ENCODE assay signal across 1 cellular context in genomic region chr19:11375143-11375948, GRCh38.
TF ChIP-seq lines count a peak whose summit lies in the region.

No MANE protein-coding gene starts in this region.

TF ChIP-seq in HepG2, 621 proteins besides CTCF, POLR2A, EP300 and RAD21 (continued from another document and continues in another):
- no peak for TF ChIP-seq ZNF281 (CRISPR knock-in tag; IDR thresholded peaks at IDR 0.05; ENCODE audit: borderline replicate concordance)
- peak; percentile 70; the same call in 1 of the 2 replicates for TF ChIP-seq ZNF768 (CRISPR knock-in tag; IDR thresholded peaks at IDR 0.05)
- TF ChIP-seq ZBTB38 (CRISPR knock-in tag; IDR thresholded peaks at IDR 0.05) = 0 out of 2 replicates have a peak, but pooled peaks have one; percentile 48
- TF ChIP-seq TRAFD1 (CRISPR knock-in tag; IDR thresholded peaks at IDR 0.05; ENCODE audit: borderline replicate concordance) = peak; percentile 29; the same call in 1 of the 2 replicates
- 0 out of 2 replicates have a peak, but pooled peaks have one; percentile 51 for TF ChIP-seq CCDC6 (CRISPR knock-in tag; IDR thresholded peaks at IDR 0.05)
- no peak for TF ChIP-seq ZNF747 (CRISPR knock-in tag; IDR thresholded peaks at IDR 0.05; ENCODE audit: borderline replicate concordance)
- TF ChIP-seq KLF13 (CRISPR knock-in tag; IDR thresholded peaks at IDR 0.05) = no peak
- peak; percentile 23; the same call in 1 of the 2 replicates for TF ChIP-seq ZNF891 (CRISPR knock-in tag; IDR thresholded peaks at IDR 0.05)
- peak; percentile 36 for TF ChIP-seq HDAC2 (CRISPR knock-in tag; IDR thresholded peaks at IDR 0.05)
- TF ChIP-seq HMGXB4 (CRISPR knock-in tag; IDR thresholded peaks at IDR 0.05; ENCODE audit: borderline replicate concordance in 1 of 2, low read depth in 1 of 2) = peak; percentile 42 to 48; a peak in 2 of 4 replicates
- TF ChIP-seq FOXJ3 (CRISPR knock-in tag; IDR thresholded peaks at IDR 0.05; ENCODE audit: borderline replicate concordance) = no peak
- TF ChIP-seq TFE3 (CRISPR knock-in tag; IDR thresholded peaks at IDR 0.05) = no peak
- peak; percentile 80; the same call in 1 of the 2 replicates for TF ChIP-seq ZSCAN31 (CRISPR knock-in tag; IDR thresholded peaks at IDR 0.05; ENCODE audit: low read depth)
- TF ChIP-seq LCORL (IDR thresholded peaks at IDR 0.05) = no peak
- peak; percentile 49; the same call in 1 of the 2 replicates for TF ChIP-seq LCORL (CRISPR knock-in tag; IDR thresholded peaks at IDR 0.05)
- TF ChIP-seq PAX8 (CRISPR knock-in tag; IDR thresholded peaks at IDR 0.05; ENCODE audit: borderline replicate concordance) = 0 out of 2 replicates have a peak, but pooled peaks have one; percentile 75
- TF ChIP-seq ARNTL (CRISPR knock-in tag; IDR thresholded peaks at IDR 0.05) = 0 out of 2 replicates have a peak, but pooled peaks have one; percentile 26
- TF ChIP-seq PHF21A (CRISPR knock-in tag; IDR thresholded peaks at IDR 0.05) = peak; percentile 17; the same call in 1 of the 2 replicates
- TF ChIP-seq PHF8 (CRISPR knock-in tag; IDR thresholded peaks at IDR 0.05) = peak; percentile 64
- TF ChIP-seq ZNF570 (CRISPR knock-in tag; IDR thresholded peaks at IDR 0.05; ENCODE audit: borderline replicate concordance) = 0 out of 2 replicates have a peak, but pooled peaks have one; percentile 61
- no peak for TF ChIP-seq STAT5B (CRISPR knock-in tag; IDR thresholded peaks at IDR 0.05)
- TF ChIP-seq PRMT3 (CRISPR knock-in tag; IDR thresholded peaks at IDR 0.05; ENCODE audit: borderline replicate concordance, low read depth) = peak; percentile 43; the same call in 1 of the 2 replicates
- peak; percentile 73 for TF ChIP-seq ZFX (CRISPR knock-in tag; IDR thresholded peaks at IDR 0.05; ENCODE audit: low read depth)
- peak; percentile 31; the same call in 1 of the 2 replicates for TF ChIP-seq ZNF350 (CRISPR knock-in tag; IDR thresholded peaks at IDR 0.05; ENCODE audit: borderline replicate concordance, low read depth)
- TF ChIP-seq ZNF782 (CRISPR knock-in tag; IDR thresholded peaks at IDR 0.05; ENCODE audit: borderline replicate concordance) = peak; percentile 25; the same call in 1 of the 2 replicates
- 0 out of 2 replicates have a peak, but pooled peaks have one; percentile 12 for TF ChIP-seq ZNF275 (CRISPR knock-in tag; IDR thresholded peaks at IDR 0.05; ENCODE audit: borderline replicate concordance)
- TF ChIP-seq ZNF362 (CRISPR knock-in tag; IDR thresholded peaks at IDR 0.05; ENCODE audit: borderline replicate concordance) = 0 out of 2 replicates have a peak, but pooled peaks have one; percentile 46
- peak; percentile 48; the same call in 1 of the 2 replicates for TF ChIP-seq ZNF557 (CRISPR knock-in tag; IDR thresholded peaks at IDR 0.05)
- TF ChIP-seq ZNF598 (CRISPR knock-in tag; IDR thresholded peaks at IDR 0.05; ENCODE audit: borderline replicate concordance) = peak; percentile 76; the same call in 1 of the 2 replicates
- TF ChIP-seq HNRNPLL (IDR thresholded peaks at IDR 0.05; ENCODE audit: low read depth, low read length, poor library complexity, severe bottlenecking) = no peak
- peak in 1 of 2 experiments; percentile 24; a peak in 1 of 4 replicates for TF ChIP-seq REST (IDR thresholded peaks at IDR 0.05; ENCODE audit: borderline replicate concordance in 1 of 2, low read depth in 1 of 2, low read length in 2 of 2)
- 0 out of 2 replicates have a peak, but pooled peaks have one; percentile 82 for TF ChIP-seq ZNF839 (CRISPR knock-in tag; IDR thresholded peaks at IDR 0.05; ENCODE audit: borderline replicate concordance)
- TF ChIP-seq ZNF780A (CRISPR knock-in tag; IDR thresholded peaks at IDR 0.05) = no peak
- TF ChIP-seq MIER2 (CRISPR knock-in tag; IDR thresholded peaks at IDR 0.05) = no peak
- 0 out of 2 replicates have a peak, but pooled peaks have one; percentile 27 for TF ChIP-seq ATF2 (CRISPR knock-in tag; IDR thresholded peaks at IDR 0.05)
- 0 out of 2 replicates have a peak, but pooled peaks have one; percentile 22 for TF ChIP-seq ATF7-NPFF (CRISPR knock-in tag; IDR thresholded peaks at IDR 0.05; ENCODE audit: low read depth)
- no peak for TF ChIP-seq CREBL2 (CRISPR knock-in tag; IDR thresholded peaks at IDR 0.05; ENCODE audit: borderline replicate concordance)
- peak; percentile 39; the same call in 1 of the 2 replicates for TF ChIP-seq ZNF235 (CRISPR knock-in tag; IDR thresholded peaks at IDR 0.05; ENCODE audit: borderline replicate concordance)
- TF ChIP-seq REXO4 (CRISPR knock-in tag; IDR thresholded peaks at IDR 0.05; ENCODE audit: borderline replicate concordance) = no peak
- TF ChIP-seq ZNF781 (CRISPR knock-in tag; IDR thresholded peaks at IDR 0.05; ENCODE audit: borderline replicate concordance, not compliant biosample characterization) = peak; percentile 20
- TF ChIP-seq ZNF776 (CRISPR knock-in tag; IDR thresholded peaks at IDR 0.05) = 0 out of 2 replicates have a peak, but pooled peaks have one; percentile 56
- peak; percentile 36 for TF ChIP-seq SAP130 (CRISPR knock-in tag; IDR thresholded peaks at IDR 0.05; ENCODE audit: low read depth)
- no peak for TF ChIP-seq U2AF2 (IDR thresholded peaks at IDR 0.05; ENCODE audit: low read depth, low read length)
- peak; percentile 49; the same call in 1 of the 2 replicates for TF ChIP-seq SPEN (CRISPR knock-in tag; IDR thresholded peaks at IDR 0.05; ENCODE audit: low read depth)
- TF ChIP-seq PCBP2 (optimal IDR thresholded peaks at IDR 0.05; ENCODE audit: low read depth, low read length, poor library complexity, severe bottlenecking) = no peak
- no peak for TF ChIP-seq CREB3 (CRISPR knock-in tag; IDR thresholded peaks at IDR 0.05)
